Comparison of ENCODE assay signal across 1 cellular context in the genomic region with DNA sequence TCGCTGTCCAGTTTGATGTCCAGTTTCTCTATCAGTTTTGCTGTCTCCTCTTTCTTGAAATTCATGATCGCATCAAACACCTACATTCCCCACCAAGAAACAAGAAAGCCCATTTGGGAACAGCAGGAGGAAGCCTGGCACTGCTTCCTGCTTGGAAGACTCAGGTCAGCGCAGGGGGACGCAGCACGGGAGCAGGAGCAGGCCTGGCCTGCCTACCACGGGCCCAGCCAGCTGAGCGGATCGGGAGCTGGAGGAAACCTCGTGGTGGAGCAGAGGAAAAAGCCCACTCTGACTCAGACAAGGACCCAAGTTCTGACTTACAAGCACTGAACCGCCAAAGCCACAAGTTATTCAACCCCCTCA.
TF ChIP-seq lines count a peak whose summit lies in the region.

No MANE protein-coding gene starts in this region.

TF ChIP-seq in HepG2, 621 proteins besides CTCF, POLR2A, EP300 and RAD21:
- TF ChIP-seq ZNF552 (CRISPR knock-in tag; IDR thresholded peaks at IDR 0.05; ENCODE audit: borderline replicate concordance) (no peak), SP1 (IDR thresholded peaks at IDR 0.05) (no peak), SP1 (CRISPR knock-in tag; IDR thresholded peaks at IDR 0.05) (no peak), REPIN1 (CRISPR knock-in tag; IDR thresholded peaks at IDR 0.05; ENCODE audit: borderline replicate concordance, low read depth) (no peak), SRSF1 (optimal IDR thresholded peaks at IDR 0.05; ENCODE audit: low read depth, low read length) (peak; percentile 20), POLR2G (IDR thresholded peaks at IDR 0.05; ENCODE audit: low read depth, low read length) (peak; percentile 28), RBM22 (optimal IDR thresholded peaks at IDR 0.05; ENCODE audit: low read length) (peak; percentile 11)
- TF ChIP-seq, protein P1, sequence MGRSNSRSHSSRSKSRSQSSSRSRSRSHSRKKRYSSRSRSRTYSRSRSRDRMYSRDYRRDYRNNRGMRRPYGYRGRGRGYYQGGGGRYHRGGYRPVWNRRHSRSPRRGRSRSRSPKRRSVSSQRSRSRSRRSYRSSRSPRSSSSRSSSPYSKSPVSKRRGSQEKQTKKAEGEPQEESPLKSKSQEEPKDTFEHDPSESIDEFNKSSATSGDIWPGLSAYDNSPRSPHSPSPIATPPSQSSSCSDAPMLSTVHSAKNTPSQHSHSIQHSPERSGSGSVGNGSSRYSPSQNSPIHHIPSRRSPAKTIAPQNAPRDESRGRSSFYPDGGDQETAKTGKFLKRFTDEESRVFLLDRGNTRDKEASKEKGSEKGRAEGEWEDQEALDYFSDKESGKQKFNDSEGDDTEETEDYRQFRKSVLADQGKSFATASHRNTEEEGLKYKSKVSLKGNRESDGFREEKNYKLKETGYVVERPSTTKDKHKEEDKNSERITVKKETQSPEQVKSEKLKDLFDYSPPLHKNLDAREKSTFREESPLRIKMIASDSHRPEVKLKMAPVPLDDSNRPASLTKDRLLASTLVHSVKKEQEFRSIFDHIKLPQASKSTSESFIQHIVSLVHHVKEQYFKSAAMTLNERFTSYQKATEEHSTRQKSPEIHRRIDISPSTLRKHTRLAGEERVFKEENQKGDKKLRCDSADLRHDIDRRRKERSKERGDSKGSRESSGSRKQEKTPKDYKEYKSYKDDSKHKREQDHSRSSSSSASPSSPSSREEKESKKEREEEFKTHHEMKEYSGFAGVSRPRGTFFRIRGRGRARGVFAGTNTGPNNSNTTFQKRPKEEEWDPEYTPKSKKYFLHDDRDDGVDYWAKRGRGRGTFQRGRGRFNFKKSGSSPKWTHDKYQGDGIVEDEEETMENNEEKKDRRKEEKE (IDR thresholded peaks at IDR 0.05), result no peak
- TF ChIP-seq, protein P2, sequence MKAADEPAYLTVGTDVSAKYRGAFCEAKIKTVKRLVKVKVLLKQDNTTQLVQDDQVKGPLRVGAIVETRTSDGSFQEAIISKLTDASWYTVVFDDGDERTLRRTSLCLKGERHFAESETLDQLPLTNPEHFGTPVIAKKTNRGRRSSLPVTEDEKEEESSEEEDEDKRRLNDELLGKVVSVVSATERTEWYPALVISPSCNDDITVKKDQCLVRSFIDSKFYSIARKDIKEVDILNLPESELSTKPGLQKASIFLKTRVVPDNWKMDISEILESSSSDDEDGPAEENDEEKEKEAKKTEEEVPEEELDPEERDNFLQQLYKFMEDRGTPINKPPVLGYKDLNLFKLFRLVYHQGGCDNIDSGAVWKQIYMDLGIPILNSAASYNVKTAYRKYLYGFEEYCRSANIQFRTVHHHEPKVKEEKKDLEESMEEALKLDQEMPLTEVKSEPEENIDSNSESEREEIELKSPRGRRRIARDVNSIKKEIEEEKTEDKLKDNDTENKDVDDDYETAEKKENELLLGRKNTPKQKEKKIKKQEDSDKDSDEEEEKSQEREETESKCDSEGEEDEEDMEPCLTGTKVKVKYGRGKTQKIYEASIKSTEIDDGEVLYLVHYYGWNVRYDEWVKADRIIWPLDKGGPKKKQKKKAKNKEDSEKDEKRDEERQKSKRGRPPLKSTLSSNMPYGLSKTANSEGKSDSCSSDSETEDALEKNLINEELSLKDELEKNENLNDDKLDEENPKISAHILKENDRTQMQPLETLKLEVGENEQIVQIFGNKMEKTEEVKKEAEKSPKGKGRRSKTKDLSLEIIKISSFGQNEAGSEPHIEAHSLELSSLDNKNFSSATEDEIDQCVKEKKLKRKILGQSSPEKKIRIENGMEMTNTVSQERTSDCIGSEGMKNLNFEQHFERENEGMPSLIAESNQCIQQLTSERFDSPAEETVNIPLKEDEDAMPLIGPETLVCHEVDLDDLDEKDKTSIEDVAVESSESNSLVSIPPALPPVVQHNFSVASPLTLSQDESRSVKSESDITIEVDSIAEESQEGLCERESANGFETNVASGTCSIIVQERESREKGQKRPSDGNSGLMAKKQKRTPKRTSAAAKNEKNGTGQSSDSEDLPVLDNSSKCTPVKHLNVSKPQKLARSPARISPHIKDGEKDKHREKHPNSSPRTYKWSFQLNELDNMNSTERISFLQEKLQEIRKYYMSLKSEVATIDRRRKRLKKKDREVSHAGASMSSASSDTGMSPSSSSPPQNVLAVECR (CRISPR knock-in tag; IDR thresholded peaks at IDR 0.05; ENCODE audit: borderline replicate concordance), result peak; percentile 20; the same call in 1 of the 2 replicates
